Comparison of ENCODE assay signal across 19 cellular contexts in the genomic region with DNA sequence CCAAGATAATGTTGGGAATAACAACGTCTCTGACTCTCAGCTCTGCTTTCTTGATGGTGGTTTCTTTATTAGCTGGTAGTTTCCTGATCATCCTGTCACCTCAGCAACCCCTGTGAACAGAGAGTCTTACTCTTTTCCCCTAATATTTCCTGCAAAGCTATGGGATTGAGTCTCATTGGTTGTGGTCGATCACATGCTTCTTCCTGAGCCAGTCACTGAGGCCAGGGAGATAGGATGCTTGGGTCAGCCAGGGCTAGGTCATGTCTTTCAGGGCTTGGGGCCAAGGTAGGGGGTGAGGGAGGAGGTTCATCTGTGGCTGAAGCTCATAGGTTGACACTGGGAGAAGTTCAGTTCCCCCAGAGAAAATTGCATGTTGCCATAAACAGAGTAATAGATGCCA.
A peak's percentile ranks its signal among the peaks of the same experiment; 100 is the strongest.
DNase-seq lines count a peak whose midpoint lies in the region; ATAC-seq and TF ChIP-seq lines count a peak whose summit lies in the region.
"Had no signal": no experiment of that assay in that cellular context is flagged by ENCODE, and none has a peak within 500 bp of the region (broad histone marks: within the 10 kb centered on the region; RNA-seq: fewer than 3 reads in every experiment).

No MANE protein-coding gene starts in this region.

- CTCF ChIA-PET in activated naive CD4-positive, alpha-beta T cell treated with anti-CD3 and anti-CD28 coated beads, Interleukin-2, amount 10 ng/mL, durations not matched to agents 7 days and 5 days (lab: Charles Lee), result interaction anchor here (0.5 to 1.6 kb wide), 2 partner anchors 8 to 27 kb away, joined by 3 read pairs; no protein-coding TSS in a partner anchor
- CTCF ChIA-PET in OCI-LY7 (lab: Charles Lee; ENCODE audit: unreplicated experiment), result no interaction called here

- no peak overlapping the region for H3K4me2 ChIP-seq in OCI-LY7 (ENCODE audit: low read length)

- peak overlapping the region; percentile 1 for H3K27ac Mint-ChIP-seq in activated naive CD4-positive, alpha-beta T cell treated with anti-CD3 and anti-CD28 coated beads, Interleukin-2, amount 10 ng/mL, durations not matched to agents 7 days and 5 days
- peak overlapping the region; percentile 37 for H3K27ac Mint-ChIP-seq in activated naive CD8-positive, alpha-beta T cell treated with anti-CD3 and anti-CD28 coated beads, Interleukin-2, amount 50 U/mL, for 24 hours

- no peak for ATAC-seq in activated naive CD8-positive, alpha-beta T cell treated with anti-CD3 and anti-CD28 coated beads, Interleukin-2, amount 50 U/mL, for 24 hours
- ATAC-seq: T-cell had no signal

- H3K79me2 ChIP-seq in OCI-LY7 (ENCODE audit: insufficient read depth, low read depth, low read length), result no peaks in the 10 kb centered on the region

- H3K36me3 Mint-ChIP-seq in activated naive CD4-positive, alpha-beta T cell treated with anti-CD3 and anti-CD28 coated beads, Interleukin-2, amount 10 ng/mL, durations not matched to agents 7 days and 5 days, result peaks cover 38% of the 10 kb centered on the region
- H3K36me3 Mint-ChIP-seq in activated naive CD8-positive, alpha-beta T cell treated with anti-CD3 and anti-CD28 coated beads, Interleukin-2, amount 50 U/mL, for 24 hours (ENCODE audit: low read depth), result peaks cover 46% of the 10 kb centered on the region

- H3K4me3 Mint-ChIP-seq in activated naive CD4-positive, alpha-beta T cell treated with anti-CD3 and anti-CD28 coated beads, Interleukin-2, amount 10 ng/mL, durations not matched to agents 7 days and 5 days, result no peak overlapping the region
- H3K4me3 Mint-ChIP-seq in activated naive CD8-positive, alpha-beta T cell treated with anti-CD3 and anti-CD28 coated beads, Interleukin-2, amount 50 U/mL, for 24 hours, result no peak overlapping the region
- H3K4me3 Mint-ChIP-seq: naive B cell, T-cell had no signal

- no peaks in the 10 kb centered on the region for H3K9me3 ChIP-seq in OCI-LY7 (ENCODE audit: low read length)
- no peaks in the 10 kb centered on the region for H3K9me3 ChIP-seq in stomach
- no peaks in the 10 kb centered on the region for H3K9me3 ChIP-seq in colonic mucosa
- H3K9me3 ChIP-seq: ascending aorta, lower lobe of right lung, vagina had no signal

- BruUV-seq in OCI-LY7 (replicated peaks; lab: Mats Ljungman, UMichigan), result no TSS peak

- peaks cover 91% of the 10 kb centered on the region for H3K36me3 ChIP-seq in OCI-LY7 (ENCODE audit: insufficient read depth, low read length)
- H3K36me3 ChIP-seq in stomach, result peaks cover 28 to 89% (median 67%) of the 10 kb centered on the region in 4 donors
- H3K36me3 ChIP-seq in colonic mucosa, result no peaks in the 10 kb centered on the region

- DNase-seq in activated naive CD4-positive, alpha-beta T cell treated with anti-CD3 and anti-CD28 coated beads, Interleukin-2, amount 10 ng/mL, durations not matched to agents 7 days and 5 days, result no peak
- DNase-seq in activated naive CD4-positive, alpha-beta T cell treated with anti-CD3 and anti-CD28 coated beads, Interleukin-2, amount 50 U/mL, for 16 hours, result no peak
- DNase-seq in OCI-LY7 (ENCODE audit: low spot score), result no peak
- DNase-seq in activated naive CD8-positive, alpha-beta T cell treated with anti-CD3 and anti-CD28 coated beads, Interleukin-2, amount 50 U/mL, for 24 hours, result no peak
- DNase-seq in stomach, result no peak
- DNase-seq in ecto neural progenitor cell (ENCODE audit: low spot score), result no peak
- no peak for DNase-seq in colonic mucosa
- no peak for DNase-seq in DMS 273 treated with DMSO at 0.1 percent for 48 hours (lab: John Stamatoyannopoulos, UW)
- DNase-seq: activated CD4-positive, alpha-beta T cell treated with anti-CD3 and anti-CD28 coated beads for 4 hours; activated T-cell treated with anti-CD3 and anti-CD28 coated beads, Interleukin-2, amount 50 U/mL, for 48 hours; glutamatergic neuron; GM23248; lower lobe of right lung; naive B cell; NCI-H146; NCI-H345; T-cell had no signal

- peaks cover 36% of the 10 kb centered on the region for H3K4me1 Mint-ChIP-seq in activated naive CD4-positive, alpha-beta T cell treated with anti-CD3 and anti-CD28 coated beads, Interleukin-2, amount 10 ng/mL, durations not matched to agents 7 days and 5 days
- H3K4me1 Mint-ChIP-seq in activated naive CD8-positive, alpha-beta T cell treated with anti-CD3 and anti-CD28 coated beads, Interleukin-2, amount 50 U/mL, for 24 hours, result peaks cover 22% of the 10 kb centered on the region

- intact Hi-C loops in OCI-LY7 (cut with micrococcal nuclease; ENCODE audit: unreplicated experiment) (no loop called here), stomach (cut with DNase I; ENCODE audit: low total_unique reads) (no loop called here), colonic mucosa (cut with DNase I) (no loop called here)

- H3K27ac ChIP-seq in OCI-LY7 (ENCODE audit: low read depth, low read length, poor library complexity, severe bottlenecking) (peak overlapping the region; percentile 4), stomach (peak overlapping the region in 3 of 5 donors; percentile 14 to 78 (median 70)), colonic mucosa (no peak overlapping the region)
- H3K27ac ChIP-seq: GM23248, lower lobe of right lung, vagina had no signal

- 60 to 88% (median 81%) methylated on average over 2 of the region's 2 CpGs for WGBS in stomach, 5 donors

- H3K9me2 ChIP-seq in OCI-LY7 (ENCODE audit: insufficient read depth, low read length), result no peaks in the 10 kb centered on the region

- TF ChIP-seq POLR2A in stomach (IDR thresholded peaks at IDR 0.05), result no peak

- H3K9me3 Mint-ChIP-seq in activated naive CD4-positive, alpha-beta T cell treated with anti-CD3 and anti-CD28 coated beads, Interleukin-2, amount 10 ng/mL, durations not matched to agents 7 days and 5 days, result no peaks in the 10 kb centered on the region
- H3K9me3 Mint-ChIP-seq in activated naive CD8-positive, alpha-beta T cell treated with anti-CD3 and anti-CD28 coated beads, Interleukin-2, amount 50 U/mL, for 24 hours, result no peaks in the 10 kb centered on the region
- H3K9me3 Mint-ChIP-seq: T-cell had no signal

- H3K27me3 Mint-ChIP-seq in activated naive CD4-positive, alpha-beta T cell treated with anti-CD3 and anti-CD28 coated beads, Interleukin-2, amount 10 ng/mL, durations not matched to agents 7 days and 5 days, result no peaks in the 10 kb centered on the region
- H3K27me3 Mint-ChIP-seq in activated naive CD8-positive, alpha-beta T cell treated with anti-CD3 and anti-CD28 coated beads, Interleukin-2, amount 50 U/mL, for 24 hours, result no peaks in the 10 kb centered on the region
- H3K27me3 Mint-ChIP-seq: naive B cell, T-cell had no signal

- H4K20me1 ChIP-seq in OCI-LY7 (ENCODE audit: insufficient read depth, low read length), result no peaks in the 10 kb centered on the region

- H3K4me3 ChIP-seq in OCI-LY7 (ENCODE audit: low read depth, low read length, poor library complexity, severe bottlenecking) (no peak overlapping the region), stomach (no peak overlapping the region), colonic mucosa (no peak overlapping the region)
- H3K4me3 ChIP-seq: ascending aorta, GM23248, lower lobe of right lung, vagina had no signal

- H2AFZ ChIP-seq in OCI-LY7 (ENCODE audit: low read length), result no peak overlapping the region
- H2AFZ ChIP-seq: GM23248 had no signal

- H3K9ac ChIP-seq in colonic mucosa (ENCODE audit: low read depth in 2 of 2, low read length in 2 of 2), result no peak overlapping the region
- H3K9ac ChIP-seq: GM23248 had no signal

- H3K27me3 ChIP-seq in stomach, result no peaks in the 10 kb centered on the region
- H3K27me3 ChIP-seq in colonic mucosa, result no peaks in the 10 kb centered on the region
- H3K27me3 ChIP-seq: ascending aorta, vagina had no signal

- TF ChIP-seq CTCF in OCI-LY7 (conservative IDR thresholded peaks at IDR 0.05; ENCODE audit: low read length) (no peak), stomach (IDR thresholded peaks at IDR 0.05) (no peak), colonic mucosa (IDR thresholded peaks at IDR 0.05) (no peak)

- no peak for TF ChIP-seq EP300 in stomach (IDR thresholded peaks at IDR 0.05)

- H3K4me1 ChIP-seq in OCI-LY7 (ENCODE audit: insufficient read depth, low read length, poor library complexity, severe bottlenecking), result peaks cover 38% of the 10 kb centered on the region
- H3K4me1 ChIP-seq in stomach, result peaks cover 0 to 57% (median 36%) of the 10 kb centered on the region in 4 donors
- no peaks in the 10 kb centered on the region for H3K4me1 ChIP-seq in colonic mucosa

- POLR2A ChIA-PET in OCI-LY7 (lab: Charles Lee), result no interaction called here
